In the genomic region with DNA sequence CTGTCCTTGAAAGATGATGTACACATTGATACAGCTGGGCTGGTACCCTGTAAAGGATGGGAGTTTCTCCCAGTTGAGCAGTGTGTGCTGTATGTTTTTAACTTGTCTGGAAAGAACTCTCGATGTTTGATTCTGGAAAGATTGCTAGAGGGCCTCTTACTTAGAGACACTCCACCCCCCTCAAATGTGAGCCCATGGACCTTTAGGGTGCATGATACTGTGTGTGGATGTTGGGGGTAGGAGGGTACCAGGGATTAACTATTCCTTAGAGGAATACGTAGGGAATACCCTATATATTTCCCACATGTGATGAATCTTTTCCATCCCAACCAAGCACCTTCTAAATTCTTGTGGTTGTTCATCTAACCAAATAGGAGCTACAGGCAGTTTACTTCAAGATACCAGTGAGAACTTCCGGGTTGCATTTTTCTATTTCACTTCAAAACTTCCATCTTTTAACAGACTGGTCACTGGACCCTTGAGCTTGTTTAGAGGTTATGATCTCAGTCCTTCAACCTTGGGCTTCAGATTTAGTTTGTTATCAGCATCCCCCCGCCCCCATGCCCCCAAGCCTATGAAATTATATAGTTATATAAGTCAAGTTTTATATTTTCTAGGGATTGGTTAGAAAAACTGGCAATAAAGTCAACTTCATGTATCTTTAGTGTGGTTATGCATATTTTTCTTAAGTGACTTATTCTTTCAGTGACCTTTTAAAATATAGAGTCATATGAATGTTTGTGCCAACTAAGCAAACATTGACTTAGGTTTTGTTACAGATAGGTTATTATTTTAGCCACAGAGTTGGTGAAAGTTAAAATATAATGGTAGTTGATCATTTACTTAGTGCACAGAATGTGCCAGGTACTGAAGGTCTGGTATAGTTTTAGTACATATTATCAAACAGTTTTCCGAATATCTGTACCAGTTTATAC, we compare ENCODE assay signal across 1 cellular context.
TF ChIP-seq lines count a peak whose summit lies in the region.

No MANE protein-coding gene starts in this region.

TF ChIP-seq in K562, 482 proteins besides CTCF, POLR2A, EP300 and RAD21 (continued from another document):
- TF ChIP-seq, protein P1, sequence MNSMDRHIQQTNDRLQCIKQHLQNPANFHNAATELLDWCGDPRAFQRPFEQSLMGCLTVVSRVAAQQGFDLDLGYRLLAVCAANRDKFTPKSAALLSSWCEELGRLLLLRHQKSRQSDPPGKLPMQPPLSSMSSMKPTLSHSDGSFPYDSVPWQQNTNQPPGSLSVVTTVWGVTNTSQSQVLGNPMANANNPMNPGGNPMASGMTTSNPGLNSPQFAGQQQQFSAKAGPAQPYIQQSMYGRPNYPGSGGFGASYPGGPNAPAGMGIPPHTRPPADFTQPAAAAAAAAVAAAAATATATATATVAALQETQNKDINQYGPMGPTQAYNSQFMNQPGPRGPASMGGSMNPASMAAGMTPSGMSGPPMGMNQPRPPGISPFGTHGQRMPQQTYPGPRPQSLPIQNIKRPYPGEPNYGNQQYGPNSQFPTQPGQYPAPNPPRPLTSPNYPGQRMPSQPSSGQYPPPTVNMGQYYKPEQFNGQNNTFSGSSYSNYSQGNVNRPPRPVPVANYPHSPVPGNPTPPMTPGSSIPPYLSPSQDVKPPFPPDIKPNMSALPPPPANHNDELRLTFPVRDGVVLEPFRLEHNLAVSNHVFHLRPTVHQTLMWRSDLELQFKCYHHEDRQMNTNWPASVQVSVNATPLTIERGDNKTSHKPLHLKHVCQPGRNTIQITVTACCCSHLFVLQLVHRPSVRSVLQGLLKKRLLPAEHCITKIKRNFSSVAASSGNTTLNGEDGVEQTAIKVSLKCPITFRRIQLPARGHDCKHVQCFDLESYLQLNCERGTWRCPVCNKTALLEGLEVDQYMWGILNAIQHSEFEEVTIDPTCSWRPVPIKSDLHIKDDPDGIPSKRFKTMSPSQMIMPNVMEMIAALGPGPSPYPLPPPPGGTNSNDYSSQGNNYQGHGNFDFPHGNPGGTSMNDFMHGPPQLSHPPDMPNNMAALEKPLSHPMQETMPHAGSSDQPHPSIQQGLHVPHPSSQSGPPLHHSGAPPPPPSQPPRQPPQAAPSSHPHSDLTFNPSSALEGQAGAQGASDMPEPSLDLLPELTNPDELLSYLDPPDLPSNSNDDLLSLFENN (IDR thresholded peaks at IDR 0.05; ENCODE audit: low read depth in 2 of 2, low read length in 2 of 2): no peak
- peak; percentile 17; the same call in 1 of the 2 replicates for TF ChIP-seq C11orf30 (IDR thresholded peaks at IDR 0.05; ENCODE audit: low read depth)
- no peak for TF ChIP-seq DNMT1 (IDR thresholded peaks at IDR 0.05)
